Comparison of ENCODE assay signal across 20 cellular contexts in the genomic region with DNA sequence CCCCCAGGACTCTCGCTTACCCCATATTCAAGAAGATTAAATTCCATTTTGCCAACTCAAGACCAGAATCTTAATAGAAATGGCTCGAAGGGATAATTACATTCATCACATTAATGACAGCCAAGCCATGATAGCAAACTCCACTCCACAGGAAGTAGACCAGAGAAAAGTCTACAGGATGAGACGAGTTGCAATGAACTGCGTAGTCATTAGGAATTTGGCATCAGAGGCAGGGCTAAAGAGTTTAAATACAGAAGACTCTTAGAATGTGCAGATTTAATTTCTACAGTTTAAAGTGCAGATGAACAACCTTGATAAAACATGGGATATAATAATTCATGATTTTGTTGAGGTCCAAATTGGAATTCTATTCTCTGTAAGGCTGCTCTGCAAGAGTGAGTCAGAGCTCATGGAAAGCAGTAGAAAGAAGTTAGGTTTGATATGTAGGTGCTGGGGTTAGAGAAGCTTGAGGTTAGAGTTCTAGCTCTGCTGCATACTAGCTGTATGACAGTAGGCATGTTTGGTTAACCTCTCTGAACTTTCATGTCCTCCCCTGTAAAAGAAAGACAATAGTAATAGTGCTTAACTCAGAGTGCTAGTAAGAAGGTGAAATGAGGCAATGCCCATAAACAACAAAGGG. TPM values are rescaled to one million over a fixed set of nuclear protein-coding genes. Genes with fewer than 3 reads are reported as not detected.
DNase-seq lines count a peak whose midpoint lies in the region; ATAC-seq and TF ChIP-seq lines count a peak whose summit lies in the region.
"Had no signal": no experiment of that assay in that cellular context is flagged by ENCODE, and none has a peak within 500 bp of the region (broad histone marks: within the 10 kb centered on the region; RNA-seq: fewer than 3 reads in every experiment).

No MANE protein-coding gene starts in this region.

- peak; percentile 8 for DNase-seq in MCF 10A (ENCODE audit: unreplicated experiment)
- no peak for DNase-seq in breast epithelium (ENCODE audit: low spot score in 2 of 2)
- DNase-seq in astrocyte of the spinal cord (ENCODE audit: low read depth, low spot score) = peak; percentile 26
- peak; percentile 44 to 64 for DNase-seq in foreskin fibroblast
- DNase-seq in right lobe of liver = no peak
- DNase-seq in activated CD8-positive, alpha-beta T cell treated with anti-CD3 and anti-CD28 coated beads for 36 hours = no peak
- DNase-seq: activated CD4-positive, alpha-beta T cell treated with anti-CD3 and anti-CD28 coated beads, Interleukin-2, amount 50 U/mL, for 4 hours; activated naive CD4-positive, alpha-beta T cell; Calu3; effector memory CD8-positive, alpha-beta T cell; NCI-H187 treated with DMSO at 0.1 percent for 48 hours; NCI-H446 treated with DMSO at 0.1 percent for 48 hours; stimulated activated CD4-positive, alpha-beta T cell treated with anti-CD3 and anti-CD28 coated beads, Interleukin-12 subunit alpha, Interleukin-12 subunit beta, amount 100 ng/mL, for 4 hours; substantia nigra had no signal

- ATAC-seq in right lobe of liver (no peak), HG03565 (IDR thresholded peaks at IDR 0.05; ENCODE audit: unreplicated experiment) (no peak)
- no peak for ATAC-seq in activated CD8-positive, alpha-beta T cell treated with anti-CD3 and anti-CD28 coated beads for 36 hours
- ATAC-seq: effector memory CD8-positive, alpha-beta T cell had no signal

- H3K4me3 Mint-ChIP-seq in MCF 10A (ENCODE audit: unreplicated experiment) = no peak overlapping the region
- no peak overlapping the region for H3K4me3 Mint-ChIP-seq in activated CD8-positive, alpha-beta T cell treated with anti-CD3 and anti-CD28 coated beads for 36 hours
- H3K4me3 Mint-ChIP-seq: effector memory CD8-positive, alpha-beta T cell had no signal

- no peak overlapping the region for H3K27ac ChIP-seq in breast epithelium
- H3K27ac ChIP-seq in subcutaneous abdominal adipose tissue (ENCODE audit: low read depth, low read length) = peak overlapping the region; percentile 14
- H3K27ac ChIP-seq in right lobe of liver = no peak overlapping the region
- H3K27ac ChIP-seq: vagina, VCaP had no signal

- H3K27ac Mint-ChIP-seq in MCF 10A (ENCODE audit: low read depth, unreplicated experiment) = peak overlapping the region; percentile 39
- no peak overlapping the region for H3K27ac Mint-ChIP-seq in activated CD8-positive, alpha-beta T cell treated with anti-CD3 and anti-CD28 coated beads for 36 hours
- H3K27ac Mint-ChIP-seq: effector memory CD8-positive, alpha-beta T cell had no signal

- H3K4me3 ChIP-seq in breast epithelium (no peak overlapping the region), astrocyte of the spinal cord (ENCODE audit: low read depth, low read length) (no peak overlapping the region), foreskin fibroblast (ENCODE audit: low read depth in 1 of 2, low read length in 2 of 2) (no peak overlapping the region), subcutaneous abdominal adipose tissue (ENCODE audit: low read depth in 1 of 5, low read length in 5 of 5) (no peak overlapping the region), right lobe of liver (no peak overlapping the region)
- H3K4me3 ChIP-seq: vagina had no signal

- no peaks in the 10 kb centered on the region for H3K36me3 Mint-ChIP-seq in MCF 10A (ENCODE audit: insufficient read depth, unreplicated experiment)
- no peaks in the 10 kb centered on the region for H3K36me3 Mint-ChIP-seq in activated CD8-positive, alpha-beta T cell treated with anti-CD3 and anti-CD28 coated beads for 36 hours (ENCODE audit: low read depth)

- TF ChIP-seq POLR2A in breast epithelium (IDR thresholded peaks at IDR 0.05) (no peak), right lobe of liver (IDR thresholded peaks at IDR 0.05) (no peak)

- no peaks in the 10 kb centered on the region for H3K27me3 ChIP-seq in breast epithelium
- H3K27me3 ChIP-seq in subcutaneous abdominal adipose tissue (ENCODE audit: control insufficient read depth in 5 of 5, insufficient read depth in 4 of 5, low read length in 5 of 5) = no peaks in the 10 kb centered on the region
- no peaks in the 10 kb centered on the region for H3K27me3 ChIP-seq in right lobe of liver
- H3K27me3 ChIP-seq: vagina had no signal

- in situ Hi-C loops in astrocyte of the spinal cord (cut with HindIII; ENCODE audit: low sequenced_read_pairs) = no loop called here

- CTCF ChIA-PET in MCF 10A (lab: Yijun Ruan, JAX) = interaction anchor here (0.8 to 1.3 kb wide), 2 partner anchors 19 to 95 kb away, joined by 4 to 5 read pairs; no protein-coding TSS in a partner anchor
- CTCF ChIA-PET in activated CD8-positive, alpha-beta T cell treated with anti-CD3 and anti-CD28 coated beads for 36 hours (lab: Charles Lee) = no interaction called here

- H3K9me3 Mint-ChIP-seq in MCF 10A (ENCODE audit: unreplicated experiment) = no peaks in the 10 kb centered on the region
- H3K9me3 Mint-ChIP-seq in activated CD8-positive, alpha-beta T cell treated with anti-CD3 and anti-CD28 coated beads for 36 hours = no peaks in the 10 kb centered on the region
- H3K9me3 Mint-ChIP-seq: effector memory CD8-positive, alpha-beta T cell had no signal

- intact Hi-C loops in MCF 10A (cut with micrococcal nuclease) = no loop called here
- intact Hi-C loops in breast epithelium (cut with DNase I; ENCODE audit: low total_unique reads) = no loop called here
- intact Hi-C loops in right lobe of liver (cut with DNase I) = no loop called here
- intact Hi-C loops in activated CD8-positive, alpha-beta T cell treated with anti-CD3 and anti-CD28 coated beads for 36 hours (cut with micrococcal nuclease) = loop anchor here (10.0 kb wide), 1 partner anchor 76 kb away; no protein-coding TSS in a partner anchor

- H3K4me1 Mint-ChIP-seq in MCF 10A (ENCODE audit: insufficient read depth, unreplicated experiment) = peaks cover 37% of the 10 kb centered on the region
- peaks cover 3% of the 10 kb centered on the region for H3K4me1 Mint-ChIP-seq in activated CD8-positive, alpha-beta T cell treated with anti-CD3 and anti-CD28 coated beads for 36 hours (ENCODE audit: low read depth)

- H3K9me3 ChIP-seq in breast epithelium = no peaks in the 10 kb centered on the region
- no peaks in the 10 kb centered on the region for H3K9me3 ChIP-seq in subcutaneous abdominal adipose tissue (ENCODE audit: control insufficient read depth in 5 of 5, low read length in 5 of 5)
- H3K9me3 ChIP-seq in right lobe of liver = no peaks in the 10 kb centered on the region
- H3K9me3 ChIP-seq: vagina had no signal

- H3K36me3 ChIP-seq in breast epithelium (no peaks in the 10 kb centered on the region), subcutaneous abdominal adipose tissue (ENCODE audit: control insufficient read depth in 5 of 5, insufficient read depth in 5 of 5, low read length in 5 of 5) (no peaks in the 10 kb centered on the region), right lobe of liver (no peaks in the 10 kb centered on the region)
- H3K36me3 ChIP-seq: vagina had no signal

- POLR2A ChIA-PET in MCF 10A (lab: Yijun Ruan, JAX) = interaction anchor here (0.5 to 2.5 kb wide), 10 partner anchors 10 to 100 kb away, joined by 3 to 8 read pairs (median 3); no protein-coding TSS in a partner anchor
- POLR2A ChIA-PET in activated CD8-positive, alpha-beta T cell treated with anti-CD3 and anti-CD28 coated beads for 36 hours (lab: Charles Lee) = no interaction called here

- H3K27me3 Mint-ChIP-seq in MCF 10A (ENCODE audit: insufficient read depth, unreplicated experiment) = no peaks in the 10 kb centered on the region
- peaks cover 4% of the 10 kb centered on the region for H3K27me3 Mint-ChIP-seq in activated CD8-positive, alpha-beta T cell treated with anti-CD3 and anti-CD28 coated beads for 36 hours

- BruUV-seq in MCF 10A (replicated peaks; lab: Mats Ljungman, UMichigan) = no TSS peak

- H3K4me1 ChIP-seq in breast epithelium = peaks cover 0 to 4% of the 10 kb centered on the region in 2 donors
- H3K4me1 ChIP-seq in subcutaneous abdominal adipose tissue (ENCODE audit: control insufficient read depth in 5 of 5, insufficient read depth in 5 of 5, low read length in 5 of 5) = peaks cover 0 to 22% (median 5%) of the 10 kb centered on the region in 5 donors
- peaks cover 0 to 5% (median 0%) of the 10 kb centered on the region in 4 donors for H3K4me1 ChIP-seq in right lobe of liver

- WGBS in right lobe of liver (ENCODE audit: insufficient coverage, low coverage, low lambda C conversion rate, missing lambda C conversion rate) = 77% methylated on average over 4 of the region's 4 CpGs

- TF ChIP-seq CTCF in MCF 10A (IDR thresholded peaks at IDR 0.05; ENCODE audit: unreplicated experiment) = no peak
- TF ChIP-seq CTCF in breast epithelium (IDR thresholded peaks at IDR 0.05) = no peak
- TF ChIP-seq CTCF in astrocyte of the spinal cord (IDR thresholded peaks at IDR 0.05; ENCODE audit: low read depth, low read length) = no peak
- TF ChIP-seq CTCF in foreskin fibroblast (IDR thresholded peaks at IDR 0.05; ENCODE audit: low read depth, low read length) = no peak
- no peak for TF ChIP-seq CTCF in right lobe of liver (IDR thresholded peaks at IDR 0.05)
- TF ChIP-seq CTCF in activated CD8-positive, alpha-beta T cell treated with anti-CD3 and anti-CD28 coated beads for 36 hours (IDR thresholded peaks at IDR 0.05) = no peak

- no peak overlapping the region for H3K9ac ChIP-seq in subcutaneous abdominal adipose tissue (ENCODE audit: low read length in 5 of 5)

RNA-seq across cellular contexts. Expression of a gene that starts 32.2 kb away (rescaled TPM):
- not detected in 2 replicates for total RNA-seq in MCF 10A (2022)
- total RNA-seq in breast epithelium = 10 to 100 TPM; 19.7 to 22.6 (median 22.5) TPM
- 1 to 10 TPM; 1.3 to 6.0 (median 3.9) TPM for total RNA-seq in right lobe of liver
- total RNA-seq in activated CD8-positive, alpha-beta T cell treated with anti-CD3 and anti-CD28 coated beads for 36 hours = not detected
- total RNA-seq: mononuclear cell; T-helper 1 cell treated with Interleukin-12 subunit alpha and Interleukin-12 subunit beta and Interleukin-4 antibody, amounts not matched to agents 30 ng/mL and 1 ng/mL, for 36 hours had no signal

Comparison
In these comparisons a context has a peak if more than half of its experiments do, and no peak if none do; other contexts are left out.
1. DNase-seq: peak in MCF 10A (single experiment), astrocyte of the spinal cord (single experiment) and foreskin fibroblast (2 of 2); none in breast epithelium (0 of 2), right lobe of liver (0 of 3) and activated CD8-positive, alpha-beta T cell treated with anti-CD3 and anti-CD28 coated beads for 36 hours (single experiment).